ENCODE assay signal across 28 cellular contexts in the genomic region with DNA sequence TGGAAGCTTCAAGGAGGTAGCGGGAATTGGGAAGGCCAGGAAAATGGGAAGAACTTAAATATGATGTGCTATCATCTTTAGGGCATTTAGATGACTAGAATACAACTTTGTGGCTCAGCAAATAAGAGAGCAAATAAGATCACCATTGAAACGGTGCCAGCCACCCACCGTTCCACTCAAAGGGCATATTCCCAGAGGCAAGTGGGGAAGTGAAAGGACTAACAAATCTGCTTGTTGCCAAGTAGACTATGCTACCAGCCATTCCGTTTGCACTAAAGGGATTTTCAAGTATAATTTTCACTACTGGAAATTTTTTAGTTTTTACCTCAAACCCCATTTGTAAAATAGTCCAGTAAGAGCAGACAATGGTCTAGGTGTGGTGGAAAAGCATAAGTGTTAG. TPM values are rescaled to one million over a fixed set of nuclear protein-coding genes. Genes with fewer than 3 reads are reported as not detected.
"Had no signal": no experiment of that assay in that cellular context is flagged by ENCODE, and none has a peak within 500 bp of the region (broad histone marks: within the 10 kb centered on the region; RNA-seq: fewer than 3 reads in every experiment).

No MANE protein-coding gene starts in this region.

- H3K4me3 ChIP-seq: coronary artery, esophagus muscularis mucosa, gastroesophageal sphincter, heart left ventricle, hepatocyte, left lung, lower lobe of right lung, pancreas, smooth muscle cell, stomach, thyroid gland, vagina had no signal

- H3K9me3 Mint-ChIP-seq: naive thymus-derived CD8-positive, alpha-beta T cell; nephron progenitor cell; stimulated activated effector memory CD8-positive, alpha-beta T cell treated with anti-CD3 and anti-CD28 coated beads, Interleukin-12 subunit alpha, Interleukin-12 subunit beta, amount 100 ng/mL, for 72 hours had no signal

- H3K9me3 ChIP-seq: esophagus muscularis mucosa, gastroesophageal sphincter, heart left ventricle, left lung, lower lobe of right lung, pancreas, stomach, thyroid gland, vagina had no signal

- H3K36me3 ChIP-seq: esophagus muscularis mucosa, gastroesophageal sphincter, heart left ventricle, left lung, lower lobe of right lung, pancreas, stomach, thyroid gland, vagina had no signal

- DNase-seq: dermis blood vessel endothelial cell; effector memory CD4-positive, alpha-beta T cell; foreskin keratinocyte; heart left ventricle; kidney; left lung; lower lobe of right lung; naive thymus-derived CD8-positive, alpha-beta T cell; nephron progenitor cell; occipital lobe; pancreas; retina; stimulated activated CD4-positive, alpha-beta T cell treated with anti-CD3 and anti-CD28 coated beads, Interleukin-12 subunit alpha, Interleukin-12 subunit beta, amount 100 ng/mL, for 4 hours; stimulated activated CD4-positive, alpha-beta T cell treated with anti-CD3 and anti-CD28 coated beads, Interleukin-1b, Interleukin-23, amount 100 ng/mL, for 48 hours; stimulated activated CD4-positive, alpha-beta T cell treated with anti-CD3 and anti-CD28 coated beads, Interleukin-4, amount 100 ng/mL, for 1 hour; stimulated activated naive CD4-positive, alpha-beta T cell treated with Interleukin-2 at 50 U/mL for 16 hours; stomach; thyroid gland; trophoblast cell had no signal

- H3K4me2 ChIP-seq: hepatocyte, smooth muscle cell had no signal

- H3K4me3 Mint-ChIP-seq: naive thymus-derived CD8-positive, alpha-beta T cell; nephron progenitor cell; stimulated activated effector memory CD8-positive, alpha-beta T cell treated with anti-CD3 and anti-CD28 coated beads, Interleukin-12 subunit alpha, Interleukin-12 subunit beta, amount 100 ng/mL, for 72 hours had no signal

- H3K4me1 Mint-ChIP-seq: stimulated activated effector memory CD8-positive, alpha-beta T cell treated with anti-CD3 and anti-CD28 coated beads, Interleukin-12 subunit alpha, Interleukin-12 subunit beta, amount 100 ng/mL, for 72 hours had no signal

- H3K79me2 ChIP-seq: hepatocyte had no signal

- FAIRE-seq: endothelial cell of umbilical vein, kidney, pancreas had no signal

- H3K27ac ChIP-seq: coronary artery, foreskin keratinocyte, heart left ventricle, hepatocyte, left lung, lower lobe of right lung, pancreas, stomach, thyroid gland, vagina had no signal

- H3K36me3 Mint-ChIP-seq: naive thymus-derived CD8-positive, alpha-beta T cell; stimulated activated effector memory CD8-positive, alpha-beta T cell treated with anti-CD3 and anti-CD28 coated beads, Interleukin-12 subunit alpha, Interleukin-12 subunit beta, amount 100 ng/mL, for 72 hours had no signal

- ATAC-seq: foreskin keratinocyte; gastroesophageal sphincter; heart left ventricle; left lung; lower lobe of right lung; naive thymus-derived CD8-positive, alpha-beta T cell; pancreas; sciatic nerve; stimulated activated effector memory CD8-positive, alpha-beta T cell treated with anti-CD3 and anti-CD28 coated beads, Interleukin-12 subunit alpha, Interleukin-12 subunit beta, amount 100 ng/mL, for 72 hours had no signal

- H3K27me3 ChIP-seq: esophagus muscularis mucosa, foreskin keratinocyte, gastroesophageal sphincter, hepatocyte, pancreas, thyroid gland, vagina had no signal

- H2AFZ ChIP-seq: hepatocyte had no signal

- H3K27ac Mint-ChIP-seq: naive thymus-derived CD8-positive, alpha-beta T cell; nephron progenitor cell; stimulated activated effector memory CD8-positive, alpha-beta T cell treated with anti-CD3 and anti-CD28 coated beads, Interleukin-12 subunit alpha, Interleukin-12 subunit beta, amount 100 ng/mL, for 72 hours had no signal

- H3K4me1 ChIP-seq: foreskin keratinocyte had no signal

RNA-seq across cellular contexts. Expression of a gene that starts 4.0 kb away (rescaled TPM):
- total RNA-seq: naive thymus-derived CD8-positive, alpha-beta T cell had no signal
- polyA plus RNA-seq: naive thymus-derived CD8-positive, alpha-beta T cell had no signal
